8 cellular contexts compared by ENCODE assay signal in the genomic region with DNA sequence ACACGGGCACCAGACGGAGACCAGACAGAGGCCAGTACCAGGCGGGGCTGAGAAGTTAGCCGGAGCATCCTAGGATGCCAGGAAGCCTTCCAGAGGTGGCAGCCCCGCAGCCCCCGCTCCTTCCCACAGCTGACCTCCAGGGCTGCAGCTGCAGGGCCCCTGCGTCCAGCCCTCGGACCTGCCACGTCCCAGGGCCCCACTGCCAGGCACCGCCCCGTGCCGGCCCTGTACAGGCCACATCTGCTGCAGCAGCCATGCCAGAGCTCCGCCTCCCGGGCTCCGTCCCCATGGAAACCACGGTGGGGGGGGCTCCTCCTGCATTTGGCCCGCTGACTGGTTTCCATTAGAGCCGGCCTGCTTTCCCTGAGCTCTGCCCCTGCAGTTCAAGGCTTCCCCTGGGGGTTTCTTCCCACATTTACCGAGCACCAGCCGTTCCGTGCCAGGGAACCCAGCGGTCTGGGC.
DNase-seq lines count a peak whose midpoint lies in the region; ATAC-seq and TF ChIP-seq lines count a peak whose summit lies in the region.

No MANE protein-coding gene starts in this region.

- 0 out of 2 replicates have a peak, but pooled peaks have one; percentile 7 for TF ChIP-seq CTCF in HFFc6 (IDR thresholded peaks at IDR 0.05)

- H3K4me3 ChIP-seq in right cardiac atrium (ENCODE audit: low read length) (no peak overlapping the region), skin epidermis (peak overlapping the region; percentile 5 to 44 (median 33))

- WGBS in right cardiac atrium: 15% methylated on average over 22 of the region's 22 CpGs

- ATAC-seq in right cardiac atrium (peak; percentile 74 to 82), GM21367 (IDR thresholded peaks at IDR 0.05; ENCODE audit: unreplicated experiment) (no peak), GM21528 (IDR thresholded peaks at IDR 0.05; ENCODE audit: low FRiP score, unreplicated experiment) (no peak), GM19463 (IDR thresholded peaks at IDR 0.05; ENCODE audit: unreplicated experiment) (no peak)

- H3K27me3 Mint-ChIP-seq in HFFc6 (ENCODE audit: insufficient read depth) (peaks cover 41% of the 10 kb centered on the region), immature natural killer cell (ENCODE audit: low read depth in 3 of 3) (peaks cover 0 to 2% (median 0%) of the 10 kb centered on the region in 3 donors)

- DNase-seq in HFFc6 (peak; percentile 88), amygdala (lab: John Stamatoyannopoulos, UW) (peak; percentile 63 to 99 (median 93)), right cardiac atrium (peak; percentile 92 to 97 (median 97)), immature natural killer cell (no peak)

- peak overlapping the region; percentile 79 for H3K4me3 Mint-ChIP-seq in HFFc6
- no peak overlapping the region for H3K4me3 Mint-ChIP-seq in immature natural killer cell

- intact Hi-C loops in right cardiac atrium (cut with DNase I): no loop called here

- peak overlapping the region; percentile 96 for H3K27ac Mint-ChIP-seq in HFFc6
- no peak overlapping the region for H3K27ac Mint-ChIP-seq in immature natural killer cell

- H3K27ac ChIP-seq in right cardiac atrium (ENCODE audit: low read length) (peak overlapping the region; percentile 96), skin epidermis (peak overlapping the region in 20 of 21 experiments; percentile 80 to 100 (median 98))

- H3K4me1 ChIP-seq in right cardiac atrium (ENCODE audit: control insufficient read depth, insufficient read depth, low read length): peaks cover 39% of the 10 kb centered on the region

- peaks cover 62% of the 10 kb centered on the region for H3K36me3 Mint-ChIP-seq in HFFc6 (ENCODE audit: low read depth)
- H3K36me3 Mint-ChIP-seq in immature natural killer cell: peaks cover 0 to 3% (median 0%) of the 10 kb centered on the region in 3 donors

- H3K4me1 Mint-ChIP-seq in HFFc6 (ENCODE audit: low read depth) (peaks cover 95% of the 10 kb centered on the region), immature natural killer cell (peaks cover 0 to under 1% of the 10 kb centered on the region in 2 donors)

- H3K9me3 ChIP-seq in right cardiac atrium (ENCODE audit: control insufficient read depth, low read length): no peaks in the 10 kb centered on the region

- no peaks in the 10 kb centered on the region for H3K9me3 Mint-ChIP-seq in HFFc6
- H3K9me3 Mint-ChIP-seq in immature natural killer cell: no peaks in the 10 kb centered on the region

- H3K27me3 ChIP-seq in right cardiac atrium (ENCODE audit: control insufficient read depth, insufficient read depth): no peaks in the 10 kb centered on the region

Comparison
In these comparisons a context has a peak if more than half of its experiments do, and no peak if none do; other contexts are left out.
1. DNase-seq: peak in HFFc6 (single experiment), amygdala (56 of 56) and right cardiac atrium (3 of 3); none in immature natural killer cell (0 of 3).
2. ATAC-seq: peak in right cardiac atrium (2 of 2); none in GM21367 (single experiment), GM21528 (single experiment) and GM19463 (single experiment).